In the genomic region with DNA sequence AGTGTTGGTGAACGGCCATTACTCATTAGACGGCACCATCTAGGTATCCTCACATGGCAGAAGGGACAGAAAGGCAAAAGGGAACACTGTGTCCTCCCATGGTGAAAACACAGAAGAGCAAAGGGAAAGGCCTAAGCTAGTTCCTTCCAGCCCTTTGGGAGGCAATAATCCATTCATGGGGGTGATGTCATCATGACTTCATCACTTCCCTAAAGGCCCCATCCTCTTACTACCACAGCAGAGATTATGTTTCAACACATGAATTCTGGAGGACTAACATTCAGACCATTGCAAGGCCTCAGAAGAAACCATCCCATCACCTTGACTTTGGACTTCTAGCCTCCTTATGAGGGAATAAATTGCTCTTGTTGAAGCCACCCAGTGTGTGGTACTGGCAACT, we compare ENCODE assay signal across 1 cellular context.
TF ChIP-seq lines count a peak whose summit lies in the region.

No MANE protein-coding gene starts in this region.

TF ChIP-seq in GM23338, 12 proteins besides CTCF, POLR2A, EP300 and RAD21 (continued from another document):
- TF ChIP-seq, protein P1, sequence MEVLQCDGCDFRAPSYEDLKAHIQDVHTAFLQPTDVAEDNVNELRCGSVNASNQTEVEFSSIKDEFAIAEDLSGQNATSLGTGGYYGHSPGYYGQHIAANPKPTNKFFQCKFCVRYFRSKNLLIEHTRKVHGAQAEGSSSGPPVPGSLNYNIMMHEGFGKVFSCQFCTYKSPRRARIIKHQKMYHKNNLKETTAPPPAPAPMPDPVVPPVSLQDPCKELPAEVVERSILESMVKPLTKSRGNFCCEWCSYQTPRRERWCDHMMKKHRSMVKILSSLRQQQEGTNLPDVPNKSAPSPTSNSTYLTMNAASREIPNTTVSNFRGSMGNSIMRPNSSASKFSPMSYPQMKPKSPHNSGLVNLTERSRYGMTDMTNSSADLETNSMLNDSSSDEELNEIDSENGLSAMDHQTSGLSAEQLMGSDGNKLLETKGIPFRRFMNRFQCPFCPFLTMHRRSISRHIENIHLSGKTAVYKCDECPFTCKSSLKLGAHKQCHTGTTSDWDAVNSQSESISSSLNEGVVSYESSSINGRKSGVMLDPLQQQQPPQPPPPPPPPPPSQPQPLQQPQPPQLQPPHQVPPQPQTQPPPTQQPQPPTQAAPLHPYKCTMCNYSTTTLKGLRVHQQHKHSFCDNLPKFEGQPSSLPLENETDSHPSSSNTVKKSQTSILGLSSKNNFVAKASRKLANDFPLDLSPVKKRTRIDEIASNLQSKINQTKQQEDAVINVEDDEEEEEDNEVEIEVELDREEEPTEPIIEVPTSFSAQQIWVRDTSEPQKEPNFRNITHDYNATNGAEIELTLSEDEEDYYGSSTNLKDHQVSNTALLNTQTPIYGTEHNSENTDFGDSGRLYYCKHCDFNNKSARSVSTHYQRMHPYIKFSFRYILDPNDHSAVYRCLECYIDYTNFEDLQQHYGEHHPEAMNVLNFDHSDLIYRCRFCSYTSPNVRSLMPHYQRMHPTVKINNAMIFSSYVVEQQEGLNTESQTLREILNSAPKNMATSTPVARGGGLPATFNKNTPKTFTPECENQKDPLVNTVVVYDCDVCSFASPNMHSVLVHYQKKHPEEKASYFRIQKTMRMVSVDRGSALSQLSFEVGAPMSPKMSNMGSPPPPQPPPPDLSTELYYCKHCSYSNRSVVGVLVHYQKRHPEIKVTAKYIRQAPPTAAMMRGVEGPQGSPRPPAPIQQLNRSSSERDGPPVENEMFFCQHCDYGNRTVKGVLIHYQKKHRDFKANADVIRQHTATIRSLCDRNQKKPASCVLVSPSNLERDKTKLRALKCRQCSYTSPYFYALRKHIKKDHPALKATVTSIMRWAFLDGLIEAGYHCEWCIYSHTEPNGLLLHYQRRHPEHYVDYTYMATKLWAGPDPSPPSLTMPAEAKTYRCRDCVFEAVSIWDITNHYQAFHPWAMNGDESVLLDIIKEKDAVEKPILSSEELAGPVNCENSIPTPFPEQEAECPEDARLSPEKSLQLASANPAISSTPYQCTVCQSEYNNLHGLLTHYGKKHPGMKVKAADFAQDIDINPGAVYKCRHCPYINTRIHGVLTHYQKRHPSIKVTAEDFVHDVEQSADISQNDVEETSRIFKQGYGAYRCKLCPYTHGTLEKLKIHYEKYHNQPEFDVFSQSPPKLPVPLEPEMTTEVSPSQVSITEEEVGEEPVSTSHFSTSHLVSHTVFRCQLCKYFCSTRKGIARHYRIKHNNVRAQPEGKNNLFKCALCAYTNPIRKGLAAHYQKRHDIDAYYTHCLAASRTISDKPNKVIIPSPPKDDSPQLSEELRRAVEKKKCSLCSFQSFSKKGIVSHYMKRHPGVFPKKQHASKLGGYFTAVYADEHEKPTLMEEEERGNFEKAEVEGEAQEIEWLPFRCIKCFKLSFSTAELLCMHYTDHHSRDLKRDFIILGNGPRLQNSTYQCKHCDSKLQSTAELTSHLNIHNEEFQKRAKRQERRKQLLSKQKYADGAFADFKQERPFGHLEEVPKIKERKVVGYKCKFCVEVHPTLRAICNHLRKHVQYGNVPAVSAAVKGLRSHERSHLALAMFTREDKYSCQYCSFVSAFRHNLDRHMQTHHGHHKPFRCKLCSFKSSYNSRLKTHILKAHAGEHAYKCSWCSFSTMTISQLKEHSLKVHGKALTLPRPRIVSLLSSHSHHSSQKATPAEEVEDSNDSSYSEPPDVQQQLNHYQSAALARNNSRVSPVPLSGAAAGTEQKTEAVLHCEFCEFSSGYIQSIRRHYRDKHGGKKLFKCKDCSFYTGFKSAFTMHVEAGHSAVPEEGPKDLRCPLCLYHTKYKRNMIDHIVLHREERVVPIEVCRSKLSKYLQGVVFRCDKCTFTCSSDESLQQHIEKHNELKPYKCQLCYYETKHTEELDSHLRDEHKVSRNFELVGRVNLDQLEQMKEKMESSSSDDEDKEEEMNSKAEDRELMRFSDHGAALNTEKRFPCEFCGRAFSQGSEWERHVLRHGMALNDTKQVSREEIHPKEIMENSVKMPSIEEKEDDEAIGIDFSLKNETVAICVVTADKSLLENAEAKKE (CRISPR knock-in tag; IDR thresholded peaks at IDR 0.05): no peak
- TF ChIP-seq STAT1 (IDR thresholded peaks at IDR 0.05; ENCODE audit: unreplicated experiment) (no peak), CREB1 (CRISPR knock-in tag; IDR thresholded peaks at IDR 0.05; ENCODE audit: low read depth) (no peak), JUNB (IDR thresholded peaks at IDR 0.05; ENCODE audit: unreplicated experiment) (no peak)
- TF ChIP-seq, protein P2, sequence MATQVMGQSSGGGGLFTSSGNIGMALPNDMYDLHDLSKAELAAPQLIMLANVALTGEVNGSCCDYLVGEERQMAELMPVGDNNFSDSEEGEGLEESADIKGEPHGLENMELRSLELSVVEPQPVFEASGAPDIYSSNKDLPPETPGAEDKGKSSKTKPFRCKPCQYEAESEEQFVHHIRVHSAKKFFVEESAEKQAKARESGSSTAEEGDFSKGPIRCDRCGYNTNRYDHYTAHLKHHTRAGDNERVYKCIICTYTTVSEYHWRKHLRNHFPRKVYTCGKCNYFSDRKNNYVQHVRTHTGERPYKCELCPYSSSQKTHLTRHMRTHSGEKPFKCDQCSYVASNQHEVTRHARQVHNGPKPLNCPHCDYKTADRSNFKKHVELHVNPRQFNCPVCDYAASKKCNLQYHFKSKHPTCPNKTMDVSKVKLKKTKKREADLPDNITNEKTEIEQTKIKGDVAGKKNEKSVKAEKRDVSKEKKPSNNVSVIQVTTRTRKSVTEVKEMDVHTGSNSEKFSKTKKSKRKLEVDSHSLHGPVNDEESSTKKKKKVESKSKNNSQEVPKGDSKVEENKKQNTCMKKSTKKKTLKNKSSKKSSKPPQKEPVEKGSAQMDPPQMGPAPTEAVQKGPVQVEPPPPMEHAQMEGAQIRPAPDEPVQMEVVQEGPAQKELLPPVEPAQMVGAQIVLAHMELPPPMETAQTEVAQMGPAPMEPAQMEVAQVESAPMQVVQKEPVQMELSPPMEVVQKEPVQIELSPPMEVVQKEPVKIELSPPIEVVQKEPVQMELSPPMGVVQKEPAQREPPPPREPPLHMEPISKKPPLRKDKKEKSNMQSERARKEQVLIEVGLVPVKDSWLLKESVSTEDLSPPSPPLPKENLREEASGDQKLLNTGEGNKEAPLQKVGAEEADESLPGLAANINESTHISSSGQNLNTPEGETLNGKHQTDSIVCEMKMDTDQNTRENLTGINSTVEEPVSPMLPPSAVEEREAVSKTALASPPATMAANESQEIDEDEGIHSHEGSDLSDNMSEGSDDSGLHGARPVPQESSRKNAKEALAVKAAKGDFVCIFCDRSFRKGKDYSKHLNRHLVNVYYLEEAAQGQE (IDR thresholded peaks at IDR 0.05; ENCODE audit: unreplicated experiment): no peak
TF ChIP-seq in GM23338: peak in this region for 0.
